19 cellular contexts compared by ENCODE assay signal in genomic region chr19:43219136-43219535, GRCh38. TPM values are rescaled to one million over a fixed set of nuclear protein-coding genes. Genes with fewer than 3 reads are reported as not detected.
"Had no signal": no experiment of that assay in that cellular context is flagged by ENCODE, and none has a peak within 500 bp of the region (broad histone marks: within the 10 kb centered on the region; RNA-seq: fewer than 3 reads in every experiment).

No MANE protein-coding gene starts in this region.

RNA-seq across cellular contexts. Expression of gene PSG4, which starts 13.7 kb away (rescaled TPM):
- total RNA-seq: activated B cell treated with CpG ODN at 0.5 μM for 24 hours; activated CD4-positive, alpha-beta memory T cell treated with anti-CD3 and anti-CD28 coated beads for 36 hours; activated CD4-positive, alpha-beta T cell treated with anti-CD3 and anti-CD28 coated beads, Interleukin-2, amount 10 ng/mL, durations not matched to agents 24 days and 14 days; activated CD8-positive, alpha-beta memory T cell treated with anti-CD3 and anti-CD28 coated beads for 36 hours; activated CD8-positive, alpha-beta T cell treated with anti-CD3 and anti-CD28 coated beads for 36 hours; activated naive CD4-positive, alpha-beta T cell treated with anti-CD3 and anti-CD28 coated beads for 36 hours; activated naive CD8-positive, alpha-beta T cell treated with anti-CD3 and anti-CD28 coated beads for 36 hours; activated T-cell treated with anti-CD3 and anti-CD28 coated beads, Interleukin-2, amount 50 U/mL, for 4 hours; activated T-cell treated with anti-CD3 and anti-CD28 coated beads, Interleukin-2, amount 50 U/mL, for 72 hours; activated T-helper 1 cell treated with anti-CD3 and anti-CD28 coated beads, Interleukin-12 subunit alpha, Interleukin-12 subunit beta, Interleukin-2, Interleukin-4 antibody, amounts not matched to agents 30 ng/mL and 10 ng/mL and 1 ng/mL, durations not matched to agents 14 hours and 24 hours and 36 hours; ascending aorta; cardiac muscle cell; chondrocyte; T-helper 1 cell treated with Interleukin-12 subunit alpha and Interleukin-12 subunit beta and Interleukin-4 antibody, amounts not matched to agents 30 ng/mL and 1 ng/mL, for 36 hours; T-helper 2 cell treated with Interferon-gamma antibody and Interleukin-4, amounts not matched to agents 100 ng/mL and 5 ng/mL, for 36 hours had no signal
- polyA plus RNA-seq: cardiac muscle cell had no signal

RNA-seq across cellular contexts. Expression of gene PSG5, which starts 32.8 kb away (rescaled TPM):
- total RNA-seq: activated B cell treated with CpG ODN at 0.5 μM for 24 hours; activated CD4-positive, alpha-beta memory T cell treated with anti-CD3 and anti-CD28 coated beads for 36 hours; activated CD4-positive, alpha-beta T cell treated with anti-CD3 and anti-CD28 coated beads, Interleukin-2, amount 10 ng/mL, durations not matched to agents 24 days and 14 days; activated CD8-positive, alpha-beta memory T cell treated with anti-CD3 and anti-CD28 coated beads for 36 hours; activated CD8-positive, alpha-beta T cell treated with anti-CD3 and anti-CD28 coated beads for 36 hours; activated naive CD4-positive, alpha-beta T cell treated with anti-CD3 and anti-CD28 coated beads for 36 hours; activated naive CD4-positive, alpha-beta T cell treated with anti-CD3 and anti-CD28 coated beads, Interleukin-2, amount 50 U/mL, for 72 hours; activated naive CD8-positive, alpha-beta T cell treated with anti-CD3 and anti-CD28 coated beads for 36 hours; activated T-cell treated with anti-CD3 and anti-CD28 coated beads, Interleukin-2, amount 50 U/mL, for 4 hours; activated T-cell treated with anti-CD3 and anti-CD28 coated beads, Interleukin-2, amount 50 U/mL, for 72 hours; activated T-helper 1 cell treated with anti-CD3 and anti-CD28 coated beads, Interleukin-12 subunit alpha, Interleukin-12 subunit beta, Interleukin-2, Interleukin-4 antibody, amounts not matched to agents 30 ng/mL and 10 ng/mL and 1 ng/mL, durations not matched to agents 14 hours and 24 hours and 36 hours; activated T-helper 17 cell treated with anti-CD3 and anti-CD28 coated beads, Interleukin-2, amount 50 U/mL, for 72 hours; ascending aorta; bronchial epithelial cell; cardiac muscle cell; chondrocyte; T-helper 1 cell treated with Interleukin-12 subunit alpha and Interleukin-12 subunit beta and Interleukin-4 antibody, amounts not matched to agents 30 ng/mL and 1 ng/mL, for 36 hours; T-helper 2 cell treated with Interferon-gamma antibody and Interleukin-4, amounts not matched to agents 100 ng/mL and 5 ng/mL, for 36 hours had no signal
- polyA plus RNA-seq: adipose tissue, cardiac muscle cell had no signal

RNA-seq across cellular contexts. Expression of gene PSG9, which starts 50.2 kb away (rescaled TPM):
- total RNA-seq: activated B cell treated with CpG ODN at 0.5 μM for 24 hours; activated CD4-positive, alpha-beta memory T cell treated with anti-CD3 and anti-CD28 coated beads for 36 hours; activated CD4-positive, alpha-beta T cell treated with anti-CD3 and anti-CD28 coated beads, Interleukin-2, amount 10 ng/mL, durations not matched to agents 24 days and 14 days; activated CD8-positive, alpha-beta memory T cell treated with anti-CD3 and anti-CD28 coated beads for 36 hours; activated CD8-positive, alpha-beta T cell treated with anti-CD3 and anti-CD28 coated beads for 36 hours; activated naive CD4-positive, alpha-beta T cell treated with anti-CD3 and anti-CD28 coated beads for 36 hours; activated naive CD8-positive, alpha-beta T cell treated with anti-CD3 and anti-CD28 coated beads for 36 hours; activated T-cell treated with anti-CD3 and anti-CD28 coated beads, Interleukin-2, amount 50 U/mL, for 4 hours; activated T-cell treated with anti-CD3 and anti-CD28 coated beads, Interleukin-2, amount 50 U/mL, for 72 hours; activated T-helper 1 cell treated with anti-CD3 and anti-CD28 coated beads, Interleukin-12 subunit alpha, Interleukin-12 subunit beta, Interleukin-2, Interleukin-4 antibody, amounts not matched to agents 30 ng/mL and 10 ng/mL and 1 ng/mL, durations not matched to agents 14 hours and 24 hours and 36 hours; ascending aorta; bronchial epithelial cell; cardiac muscle cell; chondrocyte; T-helper 1 cell treated with Interleukin-12 subunit alpha and Interleukin-12 subunit beta and Interleukin-4 antibody, amounts not matched to agents 30 ng/mL and 1 ng/mL, for 36 hours; T-helper 2 cell treated with Interferon-gamma antibody and Interleukin-4, amounts not matched to agents 100 ng/mL and 5 ng/mL, for 36 hours had no signal
- polyA plus RNA-seq: cardiac muscle cell had no signal
